ENCODE assay signal across 11 cellular contexts in genomic region chr10:66942407-66942806, GRCh38. TPM values are rescaled to one million over a fixed set of nuclear protein-coding genes. Genes with fewer than 3 reads are reported as not detected.
"Had no signal": no experiment of that assay in that cellular context is flagged by ENCODE, and none has a peak within 500 bp of the region (broad histone marks: within the 10 kb centered on the region; RNA-seq: fewer than 3 reads in every experiment).

No MANE protein-coding gene starts in this region.

- H3K27ac Mint-ChIP-seq: H9, HFFc6, IgD-negative memory B cell had no signal

- H3K9me3 Mint-ChIP-seq: H9, HFFc6, IgD-negative memory B cell had no signal

- H3K36me3 Mint-ChIP-seq: IgD-negative memory B cell had no signal

- FAIRE-seq: HepG2 had no signal

- DNase-seq: GM23248, GOT3, H9, HCEC 1CT, HFFc6, KBM-7 had no signal

- H3K27me3 Mint-ChIP-seq: IgD-negative memory B cell had no signal

- H3K4me1 Mint-ChIP-seq: IgD-negative memory B cell had no signal

- H3K4me3 ChIP-seq: GM23248 had no signal

- H3K27ac ChIP-seq: GM23248, HL-60 had no signal

- H3K4me3 Mint-ChIP-seq: H9, HFFc6, IgD-negative memory B cell had no signal

RNA-seq across cellular contexts. Expression of gene LRRTM3, which starts 16.6 kb away (rescaled TPM):
- total RNA-seq: GM23248, H4, HepG2, HFFc6, HT1080 had no signal
- polyA plus RNA-seq: GM23248, HepG2, IgD-negative memory B cell had no signal
